ENCODE assay signal across 20 cellular contexts in the genomic region with DNA sequence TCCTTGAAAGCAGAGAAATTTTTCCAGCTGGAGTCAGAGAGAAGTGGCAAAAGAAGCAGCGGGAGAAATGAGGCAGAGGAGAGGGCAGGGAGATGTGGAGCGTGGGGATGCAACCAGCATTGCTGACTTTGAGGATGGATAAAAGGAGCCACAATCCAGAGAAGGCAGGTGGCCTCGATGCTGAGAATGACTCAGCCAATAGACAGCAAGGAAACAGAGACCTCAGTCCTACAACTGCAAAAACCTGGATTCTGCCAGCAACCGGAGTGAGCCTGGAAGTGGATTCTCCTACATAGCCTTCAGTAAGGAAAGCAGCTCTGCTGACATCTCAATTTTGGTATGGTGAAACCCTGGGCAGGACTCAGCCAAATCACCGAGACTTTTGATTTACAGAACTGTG.
"Had no signal": no experiment of that assay in that cellular context is flagged by ENCODE, and none has a peak within 500 bp of the region (broad histone marks: within the 10 kb centered on the region; RNA-seq: fewer than 3 reads in every experiment).

No MANE protein-coding gene starts in this region.

- H3K4me3 Mint-ChIP-seq: brain; central memory CD8-positive, alpha-beta T cell; immature natural killer cell; naive thymus-derived CD8-positive, alpha-beta T cell had no signal

- H3K4me1 ChIP-seq: vagina had no signal

- H3K4me3 ChIP-seq: mucosa of descending colon, smooth muscle cell, thyroid gland, vagina had no signal

- DNase-seq: activated CD4-positive, alpha-beta T cell treated with anti-CD3 and anti-CD28 coated beads, Interleukin-2, amount 50 U/mL, for 4 hours; activated CD4-positive, CD25-positive, alpha-beta regulatory T cell treated with anti-CD3 and anti-CD28 coated beads, Interleukin-2, amount 50 U/mL, for 72 hours; activated effector memory CD4-positive, alpha-beta T cell treated with Interleukin-2 at 50 U/mL for 16 hours; activated T-cell treated with anti-CD3 and anti-CD28 coated beads, Interleukin-2, amount 50 U/mL, for 1 hour; amniotic stem cell; hypothalamus; immature natural killer cell; left colon; mammary epithelial cell; mucosa of descending colon; naive thymus-derived CD8-positive, alpha-beta T cell; nucleus accumbens; right cardiac atrium; thyroid gland had no signal

- H3K9me3 ChIP-seq: mucosa of descending colon, thyroid gland, vagina had no signal

- H3K4me1 Mint-ChIP-seq: immature natural killer cell; naive thymus-derived CD8-positive, alpha-beta T cell had no signal

- H3K9me3 Mint-ChIP-seq: central memory CD8-positive, alpha-beta T cell; immature natural killer cell; naive thymus-derived CD8-positive, alpha-beta T cell had no signal

- H3K36me3 ChIP-seq: thyroid gland, vagina had no signal

- H3K27ac Mint-ChIP-seq: activated naive CD4-positive, alpha-beta T cell treated with anti-CD3 and anti-CD28 coated beads, Interleukin-2, amount 50 U/mL, for 72 hours; naive thymus-derived CD8-positive, alpha-beta T cell; progenitor cell of endocrine pancreas had no signal

- H3K27me3 ChIP-seq: thyroid gland, vagina had no signal

- H3K27me3 Mint-ChIP-seq: central memory CD8-positive, alpha-beta T cell; naive thymus-derived CD8-positive, alpha-beta T cell; progenitor cell of endocrine pancreas had no signal

- H3K36me3 Mint-ChIP-seq: activated naive CD4-positive, alpha-beta T cell treated with anti-CD3 and anti-CD28 coated beads, Interleukin-2, amount 50 U/mL, for 72 hours; brain; naive thymus-derived CD8-positive, alpha-beta T cell had no signal

- H3K27ac ChIP-seq: thyroid gland, vagina had no signal
